1 cellular context compared by ENCODE assay signal in the genomic region with DNA sequence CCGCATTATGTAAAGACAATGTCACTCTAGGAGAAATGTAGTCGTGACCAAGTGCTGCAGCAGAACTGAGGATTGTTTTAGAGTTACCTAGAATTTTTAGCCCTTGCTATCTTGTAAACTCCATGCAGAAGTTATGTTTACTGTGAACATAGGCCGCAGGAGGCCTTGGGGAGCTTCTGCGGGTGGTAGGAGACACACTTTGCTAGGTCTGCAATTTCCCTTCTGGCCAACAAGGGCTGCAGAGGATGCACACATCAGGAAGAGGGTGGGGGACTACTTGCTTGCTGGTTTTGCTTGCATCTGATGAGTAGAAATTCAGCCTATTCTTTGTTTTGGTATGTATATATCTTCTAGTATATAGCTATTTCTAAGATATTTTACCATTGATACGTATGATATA.
TF ChIP-seq lines count a peak whose summit lies in the region.

No MANE protein-coding gene starts in this region.

TF ChIP-seq in WTC11, 78 proteins besides CTCF, POLR2A, EP300 and RAD21 (continued from another document):
- TF ChIP-seq TP53 (CRISPR knock-in tag; IDR thresholded peaks at IDR 0.05) (no peak), EMX1 (CRISPR knock-in tag; IDR thresholded peaks at IDR 0.05) (no peak), RELA (CRISPR knock-in tag; IDR thresholded peaks at IDR 0.05; ENCODE audit: borderline replicate concordance) (no peak), CREM (CRISPR knock-in tag; IDR thresholded peaks at IDR 0.05) (no peak), ELF4 (CRISPR knock-in tag; IDR thresholded peaks at IDR 0.05; ENCODE audit: low read depth) (no peak), TCF7 (CRISPR knock-in tag; IDR thresholded peaks at IDR 0.05; ENCODE audit: low read depth) (no peak)
- TF ChIP-seq, protein P1, sequence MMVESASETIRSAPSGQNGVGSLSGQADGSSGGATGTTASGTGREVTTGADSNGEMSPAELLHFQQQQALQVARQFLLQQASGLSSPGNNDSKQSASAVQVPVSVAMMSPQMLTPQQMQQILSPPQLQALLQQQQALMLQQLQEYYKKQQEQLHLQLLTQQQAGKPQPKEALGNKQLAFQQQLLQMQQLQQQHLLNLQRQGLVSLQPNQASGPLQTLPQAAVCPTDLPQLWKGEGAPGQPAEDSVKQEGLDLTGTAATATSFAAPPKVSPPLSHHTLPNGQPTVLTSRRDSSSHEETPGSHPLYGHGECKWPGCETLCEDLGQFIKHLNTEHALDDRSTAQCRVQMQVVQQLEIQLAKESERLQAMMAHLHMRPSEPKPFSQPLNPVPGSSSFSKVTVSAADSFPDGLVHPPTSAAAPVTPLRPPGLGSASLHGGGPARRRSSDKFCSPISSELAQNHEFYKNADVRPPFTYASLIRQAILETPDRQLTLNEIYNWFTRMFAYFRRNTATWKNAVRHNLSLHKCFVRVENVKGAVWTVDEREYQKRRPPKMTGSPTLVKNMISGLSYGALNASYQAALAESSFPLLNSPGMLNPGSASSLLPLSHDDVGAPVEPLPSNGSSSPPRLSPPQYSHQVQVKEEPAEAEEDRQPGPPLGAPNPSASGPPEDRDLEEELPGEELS (CRISPR knock-in tag; IDR thresholded peaks at IDR 0.05): no peak
TF ChIP-seq in WTC11: peak in this region for 0.
